Comparison of ENCODE assay signal across 21 cellular contexts in the genomic region with DNA sequence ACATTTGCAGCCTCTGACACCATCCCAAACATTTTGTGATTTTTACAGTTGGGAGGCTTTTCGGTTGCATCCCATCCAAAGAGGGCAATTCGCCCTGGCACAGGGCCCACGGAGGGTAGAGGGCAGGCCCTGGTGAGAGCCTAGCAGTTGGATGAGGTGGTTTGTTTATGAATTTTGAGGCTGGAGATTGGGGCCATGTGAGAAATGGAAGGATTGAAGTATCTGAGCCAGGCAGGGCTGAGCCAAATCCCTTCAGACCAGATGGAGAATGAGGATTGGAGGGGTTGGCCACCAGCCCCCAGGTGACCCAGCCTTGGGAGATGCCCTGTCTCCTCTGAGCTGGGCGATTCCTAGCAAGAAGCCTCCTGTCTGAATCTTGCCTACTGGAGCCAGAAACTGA.
"Had no signal": no experiment of that assay in that cellular context is flagged by ENCODE, and none has a peak within 500 bp of the region (broad histone marks: within the 10 kb centered on the region; RNA-seq: fewer than 3 reads in every experiment).

No MANE protein-coding gene starts in this region.

- H3K36me3 ChIP-seq: gastrocnemius medialis, heart left ventricle, left lung, upper lobe of left lung had no signal

- H3K9me3 Mint-ChIP-seq: activated naive CD4-positive, alpha-beta T cell treated with anti-CD3 and anti-CD28 coated beads, Interleukin-2, amount 10 ng/mL, durations not matched to agents 7 days and 5 days; activated naive CD8-positive, alpha-beta T cell treated with anti-CD3 and anti-CD28 coated beads, Interleukin-2, amount 50 U/mL, for 24 hours; T-cell had no signal

- H3K27ac Mint-ChIP-seq: activated naive CD8-positive, alpha-beta T cell treated with anti-CD3 and anti-CD28 coated beads, Interleukin-2, amount 50 U/mL, for 24 hours; T-cell had no signal

- H3K9me3 ChIP-seq: gastrocnemius medialis, heart left ventricle, left lung, psoas muscle, testis, upper lobe of left lung had no signal

- H3K27ac ChIP-seq: gastrocnemius medialis, heart left ventricle, left lung, psoas muscle, skin epidermis, testis, upper lobe of left lung had no signal

- H3K4me1 ChIP-seq: gastrocnemius medialis, psoas muscle, testis had no signal

- H3K4me3 Mint-ChIP-seq: activated naive CD4-positive, alpha-beta T cell treated with anti-CD3 and anti-CD28 coated beads, Interleukin-2, amount 10 ng/mL, durations not matched to agents 7 days and 5 days; activated naive CD8-positive, alpha-beta T cell treated with anti-CD3 and anti-CD28 coated beads, Interleukin-2, amount 50 U/mL, for 24 hours; T-cell had no signal

- H3K4me3 ChIP-seq: gastrocnemius medialis, heart left ventricle, left lung, psoas muscle, skin epidermis, testis, upper lobe of left lung had no signal

- H3K27me3 ChIP-seq: testis, upper lobe of left lung had no signal

- H3K27me3 Mint-ChIP-seq: T-cell had no signal

- H3K36me3 Mint-ChIP-seq: activated naive CD4-positive, alpha-beta T cell treated with anti-CD3 and anti-CD28 coated beads, Interleukin-2, amount 10 ng/mL, durations not matched to agents 7 days and 5 days; T-cell had no signal

- DNase-seq: activated CD8-positive, alpha-beta memory T cell treated with anti-CD3 and anti-CD28 coated beads for 24 hours; activated CD8-positive, alpha-beta memory T cell treated with anti-CD3 and anti-CD28 coated beads, Interleukin-2, amount 50 U/mL, for 48 hours; activated effector memory CD4-positive, alpha-beta T cell treated with Interleukin-2 at 50 U/mL for 16 hours; activated naive CD4-positive, alpha-beta T cell treated with anti-CD3 and anti-CD28 coated beads, Interleukin-2, amount 10 ng/mL, durations not matched to agents 7 days and 5 days; activated naive CD8-positive, alpha-beta T cell treated with anti-CD3 and anti-CD28 coated beads, Interleukin-2, amount 50 U/mL, for 24 hours; activated T-cell treated with anti-CD3 and anti-CD28 coated beads, Interleukin-2, amount 50 U/mL, for 48 hours; aorta; cerebellar nuclear complex; cortex of kidney; gastrocnemius medialis; heart left ventricle; left lung; midbrain; psoas muscle; right cardiac atrium; T-cell; T-helper 9 cell; testis; upper lobe of left lung had no signal

- ATAC-seq: activated CD4-positive, CD25-positive, alpha-beta regulatory T cell treated with anti-CD3 and anti-CD28 coated beads, Interleukin-2, amount 50 U/mL, for 24 hours; activated naive CD8-positive, alpha-beta T cell treated with anti-CD3 and anti-CD28 coated beads, Interleukin-2, amount 50 U/mL, for 24 hours; gastrocnemius medialis; heart left ventricle; left lung; psoas muscle; right cardiac atrium; T-cell had no signal
